22 cellular contexts compared by ENCODE assay signal in the genomic region with DNA sequence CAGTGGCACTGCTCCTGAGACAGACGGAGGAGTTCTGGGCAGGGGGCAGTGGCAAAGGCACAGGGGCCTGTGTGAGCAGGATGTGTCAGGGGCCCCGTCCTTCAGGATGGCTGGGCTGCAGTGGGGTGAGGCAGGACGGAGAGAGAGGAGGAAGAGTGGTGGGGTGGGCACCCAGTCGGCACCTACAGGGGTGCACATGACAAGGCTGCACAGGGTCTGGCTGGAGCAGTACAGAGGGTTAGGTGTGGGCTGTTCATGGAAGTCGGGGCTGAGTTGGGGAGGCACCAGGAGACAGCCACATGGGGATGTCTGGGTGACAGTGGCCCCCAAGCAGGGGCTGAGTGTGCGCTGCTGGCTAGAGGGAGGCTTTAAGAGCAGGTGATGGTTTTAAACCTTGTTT.
DNase-seq lines count a peak whose midpoint lies in the region; ATAC-seq and TF ChIP-seq lines count a peak whose summit lies in the region.
"Had no signal": no experiment of that assay in that cellular context is flagged by ENCODE, and none has a peak within 500 bp of the region (broad histone marks: within the 10 kb centered on the region; RNA-seq: fewer than 3 reads in every experiment).

No MANE protein-coding gene starts in this region.

- ATAC-seq in activated B cell treated with CpG ODN at 0.5 μM for 24 hours (ENCODE audit: low read depth) (no peak), naive B cell (ENCODE audit: low read depth in 2 of 2) (no peak), body of pancreas (no peak)
- no peak for ATAC-seq in stimulated activated naive CD8-positive, alpha-beta T cell treated with anti-CD3 and anti-CD28 coated beads, Interleukin-15, amount 100 ng/mL, for 72 hours
- ATAC-seq: sciatic nerve had no signal

- no peaks in the 10 kb centered on the region for H3K36me3 Mint-ChIP-seq in MCF 10A (ENCODE audit: insufficient read depth, unreplicated experiment)
- peaks cover 3% of the 10 kb centered on the region for H3K36me3 Mint-ChIP-seq in activated B cell treated with CpG ODN at 0.5 μM for 24 hours (ENCODE audit: low read depth)
- H3K36me3 Mint-ChIP-seq in naive B cell, result no peaks in the 10 kb centered on the region

- TF ChIP-seq POLR2A in breast epithelium (IDR thresholded peaks at IDR 0.05), result no peak
- no peak for TF ChIP-seq POLR2A in body of pancreas (IDR thresholded peaks at IDR 0.05)

- H3K27me3 ChIP-seq in breast epithelium, result no peaks in the 10 kb centered on the region
- H3K27me3 ChIP-seq in body of pancreas, result no peaks in the 10 kb centered on the region
- H3K27me3 ChIP-seq: uterus had no signal

- no peaks in the 10 kb centered on the region for H3K36me3 ChIP-seq in breast epithelium
- no peaks in the 10 kb centered on the region for H3K36me3 ChIP-seq in body of pancreas (replicated peaks in 1 of 2; ENCODE audit: insufficient read depth in 1 of 2, low read depth in 2 of 2)
- H3K36me3 ChIP-seq: uterus had no signal

- BruUV-seq in MCF 10A (replicated peaks; lab: Mats Ljungman, UMichigan), result no TSS peak

- CTCF ChIA-PET in MCF 10A (lab: Yijun Ruan, JAX) (no interaction called here), activated B cell treated with CpG ODN at 0.5 μM for 24 hours (lab: Charles Lee) (interaction anchor here (0.5 kb wide), 1 partner anchor 643 kb away, joined by 3 read pairs; no protein-coding TSS in a partner anchor)

- no peak for DNase-seq in MCF 10A (ENCODE audit: unreplicated experiment)
- DNase-seq in breast epithelium (ENCODE audit: low spot score in 2 of 2), result no peak
- DNase-seq in activated B cell treated with CpG ODN at 0.5 μM for 24 hours, result no peak
- DNase-seq in naive B cell, result no peak
- no peak for DNase-seq in stimulated activated naive CD8-positive, alpha-beta T cell treated with anti-CD3 and anti-CD28 coated beads, Interleukin-15, amount 100 ng/mL, for 72 hours
- DNase-seq in body of pancreas, result no peak
- no peak for DNase-seq in GM10266 (ENCODE audit: extremely low spot score)
- DNase-seq in NCI-H1048 (lab: John Stamatoyannopoulos, UW), result no peak
- DNase-seq: activated CD4-positive, alpha-beta T cell treated with anti-CD3 and anti-CD28 coated beads, Interleukin-2, amount 50 U/mL, for 4 hours; activated T-cell treated with anti-CD3 and anti-CD28 coated beads, Interleukin-2, amount 50 U/mL, for 1 hour; amniotic stem cell; DMS53; GF-D8; glutamatergic neuron; MV-4-11; NCI-H1694 treated with DMSO at 0.1 percent for 48 hours; NCI-H526; stimulated activated CD4-positive, alpha-beta T cell treated with anti-CD3 and anti-CD28 coated beads, Interleukin-15, amount 100 ng/mL, for 24 hours; uterus had no signal

- WGBS in body of pancreas, 2 donors, result 78 to 86% methylated on average over 6 of the region's 6 CpGs

- H3K4me3 Mint-ChIP-seq in MCF 10A (ENCODE audit: unreplicated experiment), result no peak overlapping the region
- H3K4me3 Mint-ChIP-seq in activated B cell treated with CpG ODN at 0.5 μM for 24 hours, result no peak overlapping the region
- H3K4me3 Mint-ChIP-seq in naive B cell, result peak overlapping the region in 3 of 8 donors; percentile 39 to 69 (median 40)
- peak overlapping the region in 1 of 2 donors; percentile 47 for H3K4me3 Mint-ChIP-seq in stimulated activated naive CD8-positive, alpha-beta T cell treated with anti-CD3 and anti-CD28 coated beads, Interleukin-15, amount 100 ng/mL, for 72 hours
- H3K4me3 Mint-ChIP-seq: dendritic cell treated with granulocyte-macrophage colony-stimulating factor and Interleukin-4, amounts not matched to agents 40 ng/mL and 50 ng/mL, for 4 days had no signal

- POLR2A ChIA-PET in MCF 10A (lab: Yijun Ruan, JAX) (no interaction called here), activated B cell treated with CpG ODN at 0.5 μM for 24 hours (lab: Charles Lee) (interaction anchor here (2.3 kb wide), 1 partner anchor 11 kb away, joined by 6 read pairs; no protein-coding TSS in a partner anchor)

- no peaks in the 10 kb centered on the region for H3K27me3 Mint-ChIP-seq in MCF 10A (ENCODE audit: insufficient read depth, unreplicated experiment)
- H3K27me3 Mint-ChIP-seq in activated B cell treated with CpG ODN at 0.5 μM for 24 hours, result no peaks in the 10 kb centered on the region
- no peaks in the 10 kb centered on the region for H3K27me3 Mint-ChIP-seq in naive B cell
- H3K27me3 Mint-ChIP-seq in stimulated activated naive CD8-positive, alpha-beta T cell treated with anti-CD3 and anti-CD28 coated beads, Interleukin-15, amount 100 ng/mL, for 72 hours, result no peaks in the 10 kb centered on the region

- H3K4me1 ChIP-seq in breast epithelium (peaks cover 0 to 8% of the 10 kb centered on the region in 2 donors), body of pancreas (peaks cover 86% of the 10 kb centered on the region)
- H3K4me1 ChIP-seq: uterus had no signal

- intact Hi-C loops in MCF 10A (cut with micrococcal nuclease), result no loop called here
- intact Hi-C loops in breast epithelium (cut with DNase I; ENCODE audit: low total_unique reads), result no loop called here
- intact Hi-C loops in activated B cell treated with CpG ODN at 0.5 μM for 24 hours (cut with micrococcal nuclease), result no loop called here
- intact Hi-C loops in body of pancreas (cut with DNase I), result no loop called here

- H3K4me1 Mint-ChIP-seq in MCF 10A (ENCODE audit: insufficient read depth, unreplicated experiment) (peaks cover 8% of the 10 kb centered on the region), activated B cell treated with CpG ODN at 0.5 μM for 24 hours (peaks cover 68% of the 10 kb centered on the region), naive B cell (peaks cover 49 to 84% (median 58%) of the 10 kb centered on the region in 3 donors)
- peaks cover 93% of the 10 kb centered on the region for H3K4me1 Mint-ChIP-seq in stimulated activated naive CD8-positive, alpha-beta T cell treated with anti-CD3 and anti-CD28 coated beads, Interleukin-15, amount 100 ng/mL, for 72 hours

- H3K9me3 Mint-ChIP-seq in MCF 10A (ENCODE audit: unreplicated experiment), result no peaks in the 10 kb centered on the region
- no peaks in the 10 kb centered on the region for H3K9me3 Mint-ChIP-seq in activated B cell treated with CpG ODN at 0.5 μM for 24 hours
- H3K9me3 Mint-ChIP-seq in naive B cell, result no peaks in the 10 kb centered on the region
- no peaks in the 10 kb centered on the region for H3K9me3 Mint-ChIP-seq in stimulated activated naive CD8-positive, alpha-beta T cell treated with anti-CD3 and anti-CD28 coated beads, Interleukin-15, amount 100 ng/mL, for 72 hours
- H3K9me3 Mint-ChIP-seq: dendritic cell treated with granulocyte-macrophage colony-stimulating factor and Interleukin-4, amounts not matched to agents 40 ng/mL and 50 ng/mL, for 4 days had no signal

- no peaks in the 10 kb centered on the region for H3K9me3 ChIP-seq in breast epithelium
- H3K9me3 ChIP-seq in body of pancreas, result no peaks in the 10 kb centered on the region
- H3K9me3 ChIP-seq: uterus had no signal

- no peak overlapping the region for H3K4me3 ChIP-seq in breast epithelium
- no peak overlapping the region for H3K4me3 ChIP-seq in body of pancreas
- H3K4me3 ChIP-seq: uterus had no signal

- H3K27ac Mint-ChIP-seq in MCF 10A (ENCODE audit: low read depth, unreplicated experiment) (peak overlapping the region; percentile 74), activated B cell treated with CpG ODN at 0.5 μM for 24 hours (peak overlapping the region; percentile 97), naive B cell (peak overlapping the region; percentile 59 to 94 (median 88))
- H3K27ac Mint-ChIP-seq in stimulated activated naive CD8-positive, alpha-beta T cell treated with anti-CD3 and anti-CD28 coated beads, Interleukin-15, amount 100 ng/mL, for 72 hours, result peak overlapping the region; percentile 74 to 86
- H3K27ac Mint-ChIP-seq: dendritic cell treated with granulocyte-macrophage colony-stimulating factor and Interleukin-4, amounts not matched to agents 40 ng/mL and 50 ng/mL, for 4 days had no signal

- TF ChIP-seq CTCF in MCF 10A (IDR thresholded peaks at IDR 0.05; ENCODE audit: unreplicated experiment) (no peak), breast epithelium (IDR thresholded peaks at IDR 0.05) (no peak), activated B cell treated with CpG ODN at 0.5 μM for 24 hours (IDR thresholded peaks at IDR 0.05) (no peak), body of pancreas (IDR thresholded peaks at IDR 0.05) (no peak), GM10266 (IDR thresholded peaks at IDR 0.05; ENCODE audit: control insufficient read depth, insufficient read depth, low read depth, missing control alignments) (no peak)

- peak overlapping the region in 1 of 2 donors; percentile 17 for H3K27ac ChIP-seq in breast epithelium
- no peak overlapping the region for H3K27ac ChIP-seq in body of pancreas
- H3K27ac ChIP-seq: parathyroid adenoma, uterus had no signal
